8 cellular contexts compared by ENCODE assay signal in the genomic region with DNA sequence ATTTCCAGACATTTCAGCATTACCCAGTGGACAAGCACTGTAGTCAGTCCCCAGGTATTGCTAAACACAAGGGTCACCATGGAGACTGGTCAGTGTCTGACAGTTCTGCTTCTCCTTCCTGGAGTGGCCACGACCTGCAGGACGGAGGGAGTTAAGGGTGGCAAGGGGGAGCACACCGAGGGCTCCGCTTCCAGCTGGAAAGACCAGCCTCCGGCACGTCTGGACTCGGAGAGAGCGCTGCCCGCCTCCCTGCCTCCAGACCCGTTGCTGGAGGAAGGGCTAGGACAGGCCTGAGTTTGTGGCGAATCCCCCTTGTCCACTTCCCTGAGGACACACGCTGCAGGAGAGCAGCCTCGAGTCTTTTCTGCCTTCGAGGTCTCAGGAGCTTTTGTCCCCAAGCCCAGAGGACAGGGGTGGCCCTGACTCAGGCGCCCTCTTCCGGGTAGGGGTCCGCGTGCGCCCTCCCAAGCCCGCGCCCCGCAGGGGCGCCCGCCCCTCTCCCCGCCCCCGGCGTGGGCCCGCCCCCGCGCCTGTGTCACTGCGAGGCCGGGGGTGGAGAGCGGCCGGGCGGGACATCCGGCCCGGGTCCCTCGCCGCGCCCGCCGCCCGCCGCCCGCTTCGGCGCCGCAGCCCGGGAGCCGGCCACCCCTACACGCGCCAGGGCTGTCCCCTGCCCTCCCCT. TPM values are rescaled to one million over a fixed set of nuclear protein-coding genes. Genes with fewer than 3 reads are reported as not detected.
DNase-seq lines count a peak whose midpoint lies in the region; ATAC-seq and TF ChIP-seq lines count a peak whose summit lies in the region.

A gene with protein sequence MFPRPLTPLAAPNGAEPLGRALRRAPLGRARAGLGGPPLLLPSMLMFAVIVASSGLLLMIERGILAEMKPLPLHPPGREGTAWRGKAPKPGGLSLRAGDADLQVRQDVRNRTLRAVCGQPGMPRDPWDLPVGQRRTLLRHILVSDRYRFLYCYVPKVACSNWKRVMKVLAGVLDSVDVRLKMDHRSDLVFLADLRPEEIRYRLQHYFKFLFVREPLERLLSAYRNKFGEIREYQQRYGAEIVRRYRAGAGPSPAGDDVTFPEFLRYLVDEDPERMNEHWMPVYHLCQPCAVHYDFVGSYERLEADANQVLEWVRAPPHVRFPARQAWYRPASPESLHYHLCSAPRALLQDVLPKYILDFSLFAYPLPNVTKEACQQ (plus strand): TSS at position 562 of the 682 bp plus-strand sequence. CDS start 230 bp downstream, outside the sequence.

- DNase-seq in CD1c-positive myeloid dendritic cell (ENCODE audit: extremely low spot score) = peak; percentile 66
- DNase-seq in GM19240 (ENCODE audit: insufficient read length, low spot score) = peak; percentile 85
- peak; percentile 42 for DNase-seq in SW480 (ENCODE audit: low spot score)
- peak; percentile 48 to 72 for DNase-seq in heart right ventricle
- DNase-seq in posterior cingulate gyrus = peak in 8 of 10 donors; percentile 17 to 88 (median 43)
- no peak for DNase-seq in NCI-H187 (lab: John Stamatoyannopoulos, UW)

- H3K9me3 ChIP-seq in HUES48 (ENCODE audit: control insufficient read depth, insufficient read depth, low read length) = no peaks in the 10 kb centered on the region
- H3K9me3 ChIP-seq in heart right ventricle = no peaks in the 10 kb centered on the region

- H3K9ac ChIP-seq in HUES48 (ENCODE audit: low read depth, low read length) = peak within 1 kb of the TSS; percentile 71

- H3K27me3 ChIP-seq in HUES48 (ENCODE audit: control insufficient read depth, insufficient read depth, low read length) (no peaks in the 10 kb centered on the region), heart right ventricle (no peaks in the 10 kb centered on the region)

- H3K4me1 ChIP-seq in HUES48 (ENCODE audit: control insufficient read depth, insufficient read depth, low read length) = peaks cover 11% of the 10 kb centered on the region; the same call in 1 of the 2 replicates
- peaks cover 6 to 26% (median 20%) of the 10 kb centered on the region in 9 donors for H3K4me1 ChIP-seq in heart right ventricle

- 1 to 4% (median 1%) methylated on average over 26 to 52 of the region's 52 CpGs for WGBS in adipose tissue, 3 donors
- 1% methylated on average over 29 to 51 of the region's 52 CpGs for whole genome bisulfite sequencing in heart right ventricle, 2 donors

- H3K4me3 ChIP-seq in HUES48 (ENCODE audit: low read depth, low read length) (peak within 1 kb of the TSS; percentile 68), heart right ventricle (peak within 1 kb of the TSS; percentile 79 to 100 (median 94))

- H3K36me3 ChIP-seq in HUES48 (ENCODE audit: control insufficient read depth, insufficient read depth, low read length) = peaks cover 28% of the 10 kb centered on the region
- H3K36me3 ChIP-seq in heart right ventricle = peaks cover 0 to 25% (median 1%) of the 10 kb centered on the region in 9 donors

- H3K27ac ChIP-seq in HUES48 (ENCODE audit: low read depth, low read length) (peak within 1 kb of the TSS; percentile 83), adipose tissue (ENCODE audit: low read depth, low read length) (peak within 1 kb of the TSS; percentile 77), heart right ventricle (peak within 1 kb of the TSS; percentile 87 to 95 (median 92))

- TF ChIP-seq CTCF in heart right ventricle (IDR thresholded peaks at IDR 0.05) = peak in 2 of 9 donors; percentile 13 to 24

- ATAC-seq in heart right ventricle = peak; percentile 84 to 95 (median 86)

- intact Hi-C loops in heart right ventricle (cut with DNase I) = no loop called here
- intact Hi-C loops in posterior cingulate gyrus (cut with DNase I) = loop anchor here (2.0 kb wide), 1 partner anchor 30 kb away; a partner anchor contains a TSS

RNA-seq across cellular contexts. Expression of the gene that starts here (rescaled TPM):
- polyA plus RNA-seq in adipose tissue (1 to 10 TPM; 4.7 to 7.4 (median 7.0) TPM), heart right ventricle (1 to 10 TPM; 5.3 to 8.8 TPM)
- 10 to 100 TPM in 2 of 10 donors, 1 to 10 TPM in 8; 5.7 to 11.5 (median 9.0) TPM for total RNA-seq in heart right ventricle

Comparison
In these comparisons a context has a peak if more than half of its experiments do, and no peak if none do; other contexts are left out.
1. DNase-seq: peak in CD1c-positive myeloid dendritic cell (single experiment), GM19240 (single experiment), SW480 (single experiment), heart right ventricle (2 of 2) and posterior cingulate gyrus (8 of 10); none in NCI-H187 (0 of 2).
2. Peak in every context shown above with its lines, with median percentiles within 50 percentile points of each other: H3K27ac ChIP-seq.